ENCODE assay signal across 16 cellular contexts in genomic region chr2:164711246-164712138, GRCh38.
DNase-seq lines count a peak whose midpoint lies in the region; ATAC-seq and TF ChIP-seq lines count a peak whose summit lies in the region.
"Had no signal": no experiment of that assay in that cellular context is flagged by ENCODE, and none has a peak within 500 bp of the region (broad histone marks: within the 10 kb centered on the region; RNA-seq: fewer than 3 reads in every experiment).

No MANE protein-coding gene starts in this region.

- ATAC-seq in HG02938 (IDR thresholded peaks at IDR 0.05; ENCODE audit: unreplicated experiment) (peak; percentile 69), body of pancreas (peak; percentile 86), lung (ENCODE audit: insufficient read depth, low FRiP score) (peak; percentile 61), HG03521 (IDR thresholded peaks at IDR 0.05; ENCODE audit: unreplicated experiment) (no peak), HG03025 (IDR thresholded peaks at IDR 0.05; ENCODE audit: low FRiP score, unreplicated experiment) (no peak)
- ATAC-seq: Panc1 had no signal

- intact Hi-C loops in body of pancreas (cut with DNase I), result no loop called here

- H3K36me3 ChIP-seq in body of pancreas (replicated peaks in 1 of 2; ENCODE audit: insufficient read depth in 1 of 2, low read depth in 2 of 2) (no peaks in the 10 kb centered on the region), lung (ENCODE audit: control insufficient read depth in 2 of 2, insufficient read depth in 2 of 2, low read length in 2 of 2) (no peaks in the 10 kb centered on the region)
- H3K36me3 ChIP-seq: ovary had no signal

- 3 to 24% methylated on average over 1 of the region's 1 CpG for WGBS in body of pancreas, 2 donors
- 54 to 68% methylated on average over 1 of the region's 1 CpG for WGBS in lung, 2 donors

- peak overlapping the region; percentile 66 to 84 (median 75) for H3K27ac ChIP-seq in body of pancreas
- H3K27ac ChIP-seq in lung (ENCODE audit: low read depth in 1 of 2, low read length in 1 of 2), result no peak overlapping the region
- H3K27ac ChIP-seq: epithelial cell of prostate, ovary had no signal

- DNase-seq in Caki2 (ENCODE audit: low read depth) (peak; percentile 93), body of pancreas (no peak), lung (ENCODE audit: low spot score) (no peak), NCI-H226 (no peak), NCI-H2107 (lab: John Stamatoyannopoulos, UW) (no peak)
- DNase-seq: activated CD4-positive, alpha-beta T cell treated with anti-CD3 and anti-CD28 coated beads for 1 hour; MV-4-11; NCI-H446; ovary; stimulated activated CD4-positive, alpha-beta T cell treated with anti-CD3 and anti-CD28 coated beads, Interleukin-12 subunit alpha, Interleukin-12 subunit beta, amount 100 ng/mL, for 4 hours; T-helper 1 cell had no signal

- H3K9me3 ChIP-seq in body of pancreas, result no peaks in the 10 kb centered on the region
- H3K9me3 ChIP-seq in lung (ENCODE audit: control insufficient read depth in 2 of 2, insufficient read depth in 1 of 2, low read length in 1 of 2), result no peaks in the 10 kb centered on the region
- H3K9me3 ChIP-seq: ovary had no signal

- H3K4me3 ChIP-seq in body of pancreas, result no peak overlapping the region
- no peak overlapping the region for H3K4me3 ChIP-seq in lung
- H3K4me3 ChIP-seq: ovary had no signal

- no peak for TF ChIP-seq CTCF in body of pancreas (IDR thresholded peaks at IDR 0.05)
- no peak for TF ChIP-seq CTCF in lung (IDR thresholded peaks at IDR 0.05; ENCODE audit: control extremely low read depth, extremely low read depth)

- H3K4me1 ChIP-seq in body of pancreas (peaks cover 74% of the 10 kb centered on the region), lung (ENCODE audit: control insufficient read depth in 2 of 2, insufficient read depth in 2 of 2, low read length in 2 of 2) (peaks cover 0 to 1% of the 10 kb centered on the region in 2 donors)

- in situ Hi-C loops in Caki2 (cut with HindIII; ENCODE audit: low pct_unique_long_range_greater_than_20kb, low sequenced_read_pairs), result no loop called here

- H3K27me3 ChIP-seq in body of pancreas (no peaks in the 10 kb centered on the region), lung (ENCODE audit: control insufficient read depth, insufficient read depth) (no peaks in the 10 kb centered on the region)
- H3K27me3 ChIP-seq: ovary had no signal

- no peak for TF ChIP-seq POLR2A in body of pancreas (IDR thresholded peaks at IDR 0.05)

Comparison
In these comparisons a context has a peak if more than half of its experiments do, and no peak if none do; other contexts are left out.
1. ATAC-seq: peak in HG02938 (single experiment), body of pancreas (single experiment) and lung (single experiment); none in HG03521 (single experiment) and HG03025 (single experiment).
2. H3K27ac ChIP-seq: peak in body of pancreas (4 of 4); none in lung (0 of 2).